32 cellular contexts compared by ENCODE assay signal in the genomic region with DNA sequence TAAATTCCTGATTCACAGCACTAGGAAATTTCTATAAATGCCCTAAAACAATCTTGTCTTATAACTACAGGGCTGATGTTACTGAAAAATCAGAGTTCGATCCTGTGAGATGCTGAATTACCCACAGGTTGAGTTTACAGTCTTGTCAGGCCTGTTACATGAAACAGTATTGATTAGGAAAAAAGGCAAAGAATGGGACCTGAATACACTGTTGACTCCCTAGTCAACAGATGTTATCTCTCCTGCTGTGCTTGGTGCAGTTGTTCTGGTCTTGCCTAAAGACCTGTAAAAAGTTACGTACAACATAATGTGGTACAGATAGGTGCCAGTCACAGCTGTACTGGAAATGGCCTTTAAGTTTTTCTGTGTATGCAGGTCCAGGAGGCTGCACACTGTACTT.
"Had no signal": no experiment of that assay in that cellular context is flagged by ENCODE, and none has a peak within 500 bp of the region (broad histone marks: within the 10 kb centered on the region; RNA-seq: fewer than 3 reads in every experiment).

No MANE protein-coding gene starts in this region.

- H3K27me3 ChIP-seq: adrenal gland, body of pancreas, esophagus muscularis mucosa, gastrocnemius medialis had no signal

- H3K36me3 ChIP-seq: adrenal gland, esophagus muscularis mucosa, gastrocnemius medialis had no signal

- ATAC-seq: activated CD4-positive, alpha-beta T cell treated with anti-CD3 and anti-CD28 coated beads for 36 hours; activated CD8-positive, alpha-beta memory T cell treated with anti-CD3 and anti-CD28 coated beads, Interleukin-2, amount 10 ng/mL, durations not matched to agents 7 days and 5 days; activated CD8-positive, alpha-beta T cell treated with anti-CD3 and anti-CD28 coated beads, Interleukin-2, amount 10 ng/mL, durations not matched to agents 7 days and 5 days; activated naive CD8-positive, alpha-beta T cell treated with anti-CD3 and anti-CD28 coated beads, Interleukin-2, amount 50 U/mL, for 24 hours; body of pancreas; effector memory CD8-positive, alpha-beta T cell; foreskin keratinocyte; gastrocnemius medialis had no signal

- H3K9me3 ChIP-seq: adrenal gland, body of pancreas, esophagus muscularis mucosa, gastrocnemius medialis had no signal

- H3K4me1 ChIP-seq: body of pancreas, esophagus muscularis mucosa, foreskin keratinocyte, gastrocnemius medialis had no signal

- H3K27ac Mint-ChIP-seq: activated CD4-positive, alpha-beta memory T cell treated with anti-CD3 and anti-CD28 coated beads for 36 hours; activated CD4-positive, alpha-beta T cell treated with anti-CD3 and anti-CD28 coated beads for 36 hours; activated CD4-positive, alpha-beta T cell treated with anti-CD3 and anti-CD28 coated beads, Interleukin-2, amount 10 ng/mL, durations not matched to agents 24 days and 14 days; activated CD8-positive, alpha-beta memory T cell treated with anti-CD3 and anti-CD28 coated beads, Interleukin-2, amount 10 ng/mL, durations not matched to agents 7 days and 5 days; activated CD8-positive, alpha-beta T cell treated with anti-CD3 and anti-CD28 coated beads, Interleukin-2, amount 10 ng/mL, durations not matched to agents 7 days and 5 days; activated naive CD4-positive, alpha-beta T cell treated with anti-CD3 and anti-CD28 coated beads for 36 hours; activated naive CD4-positive, alpha-beta T cell treated with anti-CD3 and anti-CD28 coated beads, Interleukin-2, amount 50 U/mL, for 24 hours; activated naive CD8-positive, alpha-beta T cell treated with anti-CD3 and anti-CD28 coated beads for 36 hours; activated naive CD8-positive, alpha-beta T cell treated with anti-CD3 and anti-CD28 coated beads, Interleukin-2, amount 50 U/mL, for 24 hours; activated T-helper 1 cell treated with anti-CD3 and anti-CD28 coated beads, Interleukin-12 subunit alpha, Interleukin-12 subunit beta, Interleukin-2, Interleukin-4 antibody, amounts not matched to agents 30 ng/mL and 10 ng/mL and 1 ng/mL, durations not matched to agents 14 hours and 24 hours and 36 hours; activated T-helper 2 cell treated with anti-CD3 and anti-CD28 coated beads, Interferon-gamma antibody, Interleukin-2, Interleukin-4, amounts not matched to agents 10 μg/mL and 5 μg/mL and 100 μg/mL, durations not matched to agents 14 hours and 24 hours and 36 hours; effector memory CD8-positive, alpha-beta T cell had no signal

- DNase-seq: activated CD4-positive, alpha-beta memory T cell treated with anti-CD3 and anti-CD28 coated beads for 36 hours; activated CD4-positive, alpha-beta T cell treated with anti-CD3 and anti-CD28 coated beads for 36 hours; activated CD4-positive, alpha-beta T cell treated with anti-CD3 and anti-CD28 coated beads, Interleukin-2, amount 10 ng/mL, durations not matched to agents 24 days and 14 days; activated CD4-positive, CD25-positive, alpha-beta regulatory T cell; activated CD4-positive, CD25-positive, alpha-beta regulatory T cell treated with anti-CD3 and anti-CD28 coated beads, Interleukin-2, amount 50 U/mL, for 72 hours; activated CD8-positive, alpha-beta memory T cell treated with anti-CD3 and anti-CD28 coated beads, Interleukin-2, amount 10 ng/mL, durations not matched to agents 7 days and 5 days; activated CD8-positive, alpha-beta memory T cell treated with anti-CD3 and anti-CD28 coated beads, Interleukin-2, amount 50 U/mL, for 4 hours; activated CD8-positive, alpha-beta T cell treated with anti-CD3 and anti-CD28 coated beads, Interleukin-2, amount 10 ng/mL, durations not matched to agents 7 days and 5 days; activated effector memory CD4-positive, alpha-beta T cell treated with anti-CD3 and anti-CD28 coated beads, Interleukin-2, amount 50 U/mL, for 16 hours; activated naive CD4-positive, alpha-beta T cell treated with anti-CD3 and anti-CD28 coated beads for 36 hours; activated naive CD8-positive, alpha-beta T cell treated with anti-CD3 and anti-CD28 coated beads for 36 hours; activated naive CD8-positive, alpha-beta T cell treated with anti-CD3 and anti-CD28 coated beads, Interleukin-2, amount 50 U/mL, for 24 hours; activated T-cell treated with anti-CD3 and anti-CD28 coated beads, Interleukin-2, amount 50 U/mL, for 1 hour; activated T-cell treated with anti-CD3 and anti-CD28 coated beads, Interleukin-2, amount 50 U/mL, for 48 hours; adrenal gland; amygdala; aorta; body of pancreas; caudate nucleus; cortex of kidney; dermis blood vessel endothelial cell; effector CD4-positive, alpha-beta T cell; effector memory CD8-positive, alpha-beta T cell; erythroblast; foreskin keratinocyte; gastrocnemius medialis; glutamatergic neuron; T-helper 2 cell had no signal

- H3K9me3 Mint-ChIP-seq: activated CD4-positive, alpha-beta memory T cell treated with anti-CD3 and anti-CD28 coated beads for 36 hours; activated CD4-positive, alpha-beta T cell treated with anti-CD3 and anti-CD28 coated beads, Interleukin-2, amount 10 ng/mL, durations not matched to agents 24 days and 14 days; activated naive CD4-positive, alpha-beta T cell treated with anti-CD3 and anti-CD28 coated beads for 36 hours; activated naive CD4-positive, alpha-beta T cell treated with anti-CD3 and anti-CD28 coated beads, Interleukin-2, amount 50 U/mL, for 24 hours; activated naive CD8-positive, alpha-beta T cell treated with anti-CD3 and anti-CD28 coated beads for 36 hours; activated naive CD8-positive, alpha-beta T cell treated with anti-CD3 and anti-CD28 coated beads, Interleukin-2, amount 50 U/mL, for 24 hours; activated T-helper 1 cell treated with anti-CD3 and anti-CD28 coated beads, Interleukin-12 subunit alpha, Interleukin-12 subunit beta, Interleukin-2, Interleukin-4 antibody, amounts not matched to agents 30 ng/mL and 10 ng/mL and 1 ng/mL, durations not matched to agents 14 hours and 24 hours and 36 hours; activated T-helper 2 cell treated with anti-CD3 and anti-CD28 coated beads, Interferon-gamma antibody, Interleukin-2, Interleukin-4, amounts not matched to agents 10 μg/mL and 5 μg/mL and 100 μg/mL, durations not matched to agents 14 hours and 24 hours and 36 hours; effector memory CD8-positive, alpha-beta T cell had no signal

- H3K36me3 Mint-ChIP-seq: activated CD4-positive, alpha-beta memory T cell treated with anti-CD3 and anti-CD28 coated beads for 36 hours; activated CD8-positive, alpha-beta memory T cell treated with anti-CD3 and anti-CD28 coated beads, Interleukin-2, amount 10 ng/mL, durations not matched to agents 7 days and 5 days; activated naive CD4-positive, alpha-beta T cell treated with anti-CD3 and anti-CD28 coated beads, Interleukin-2, amount 50 U/mL, for 24 hours; activated naive CD8-positive, alpha-beta T cell treated with anti-CD3 and anti-CD28 coated beads for 36 hours had no signal

- H3K4me3 Mint-ChIP-seq: activated CD4-positive, alpha-beta memory T cell treated with anti-CD3 and anti-CD28 coated beads for 36 hours; activated CD4-positive, alpha-beta T cell treated with anti-CD3 and anti-CD28 coated beads for 36 hours; activated CD4-positive, alpha-beta T cell treated with anti-CD3 and anti-CD28 coated beads, Interleukin-2, amount 10 ng/mL, durations not matched to agents 24 days and 14 days; activated CD8-positive, alpha-beta memory T cell treated with anti-CD3 and anti-CD28 coated beads, Interleukin-2, amount 10 ng/mL, durations not matched to agents 7 days and 5 days; activated CD8-positive, alpha-beta T cell treated with anti-CD3 and anti-CD28 coated beads, Interleukin-2, amount 10 ng/mL, durations not matched to agents 7 days and 5 days; activated naive CD4-positive, alpha-beta T cell treated with anti-CD3 and anti-CD28 coated beads for 36 hours; activated naive CD4-positive, alpha-beta T cell treated with anti-CD3 and anti-CD28 coated beads, Interleukin-2, amount 50 U/mL, for 24 hours; activated naive CD8-positive, alpha-beta T cell treated with anti-CD3 and anti-CD28 coated beads for 36 hours; activated naive CD8-positive, alpha-beta T cell treated with anti-CD3 and anti-CD28 coated beads, Interleukin-2, amount 50 U/mL, for 24 hours; activated T-helper 1 cell treated with anti-CD3 and anti-CD28 coated beads, Interleukin-12 subunit alpha, Interleukin-12 subunit beta, Interleukin-2, Interleukin-4 antibody, amounts not matched to agents 30 ng/mL and 10 ng/mL and 1 ng/mL, durations not matched to agents 14 hours and 24 hours and 36 hours; effector memory CD8-positive, alpha-beta T cell had no signal

- H3K4me3 ChIP-seq: adrenal gland, body of pancreas, esophagus muscularis mucosa, gastrocnemius medialis had no signal

- H3K27ac ChIP-seq: adrenal gland, body of pancreas, esophagus muscularis mucosa, foreskin keratinocyte, gastrocnemius medialis had no signal

- H3K4me1 Mint-ChIP-seq: activated CD4-positive, alpha-beta T cell treated with anti-CD3 and anti-CD28 coated beads for 36 hours; activated CD4-positive, alpha-beta T cell treated with anti-CD3 and anti-CD28 coated beads, Interleukin-2, amount 10 ng/mL, durations not matched to agents 24 days and 14 days; activated CD8-positive, alpha-beta memory T cell treated with anti-CD3 and anti-CD28 coated beads, Interleukin-2, amount 10 ng/mL, durations not matched to agents 7 days and 5 days; activated naive CD4-positive, alpha-beta T cell treated with anti-CD3 and anti-CD28 coated beads, Interleukin-2, amount 50 U/mL, for 24 hours; activated naive CD8-positive, alpha-beta T cell treated with anti-CD3 and anti-CD28 coated beads, Interleukin-2, amount 50 U/mL, for 24 hours had no signal

- H3K27me3 Mint-ChIP-seq: activated naive CD4-positive, alpha-beta T cell treated with anti-CD3 and anti-CD28 coated beads, Interleukin-2, amount 50 U/mL, for 24 hours; activated naive CD8-positive, alpha-beta T cell treated with anti-CD3 and anti-CD28 coated beads for 36 hours; activated naive CD8-positive, alpha-beta T cell treated with anti-CD3 and anti-CD28 coated beads, Interleukin-2, amount 50 U/mL, for 24 hours had no signal
